12 cellular contexts compared by ENCODE assay signal in the genomic region with DNA sequence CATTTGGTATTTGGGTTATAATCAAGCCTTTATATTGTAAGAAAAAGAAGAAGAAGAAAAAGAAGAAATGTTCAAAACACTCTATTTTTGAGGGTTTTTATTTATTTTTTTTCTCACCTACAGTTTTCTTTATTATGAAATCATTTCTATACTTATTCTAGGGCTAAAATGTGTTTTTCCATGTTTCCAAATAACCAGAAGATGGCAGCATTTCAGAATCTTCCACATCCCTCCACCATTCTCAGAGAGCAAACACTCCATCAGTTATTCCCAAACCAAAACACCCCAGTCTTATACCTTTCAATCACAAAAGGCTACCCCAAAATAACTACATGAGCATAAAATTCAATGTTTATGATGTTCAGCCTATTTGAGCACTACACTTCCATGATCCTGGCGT. TPM values are rescaled to one million over a fixed set of nuclear protein-coding genes. Genes with fewer than 3 reads are reported as not detected.
DNase-seq lines count a peak whose midpoint lies in the region; ATAC-seq, FAIRE-seq and TF ChIP-seq lines count a peak whose summit lies in the region.
"Had no signal": no experiment of that assay in that cellular context is flagged by ENCODE, and none has a peak within 500 bp of the region (broad histone marks: within the 10 kb centered on the region; RNA-seq: fewer than 3 reads in every experiment).

No MANE protein-coding gene starts in this region.

- ATAC-seq in Right ventricle myocardium inferior (no peak), GM21360 (IDR thresholded peaks at IDR 0.05; ENCODE audit: unreplicated experiment) (no peak)
- ATAC-seq: CD8-positive, alpha-beta T cell had no signal

- no peak for FAIRE-seq in urothelium cell line (lab: Jason Lieb, UNC)
- FAIRE-seq: bronchial epithelial cell had no signal

- intact Hi-C loops in left ventricle myocardium inferior (cut with micrococcal nuclease) (no loop called here), Right ventricle myocardium inferior (cut with DNase I) (loop anchor here (10.0 kb wide), 1 partner anchor 87 kb away; no protein-coding TSS in a partner anchor), sigmoid colon (cut with DNase I) (no loop called here)

- TF ChIP-seq POLR2A in sigmoid colon (IDR thresholded peaks at IDR 0.05): no peak

- no peak for DNase-seq in left ventricle myocardium inferior
- no peak for DNase-seq in Right ventricle myocardium inferior (ENCODE audit: missing footprints)
- DNase-seq in NCI-H748 treated with DMSO at 0.1 percent for 48 hours (lab: John Stamatoyannopoulos, UW): peak; percentile 36
- DNase-seq in globus pallidus (ENCODE audit: low spot score): peak; percentile 16
- peak; percentile 18 for DNase-seq in urothelium cell line (ENCODE audit: low spot score)
- DNase-seq in sigmoid colon: no peak
- DNase-seq in activated naive CD4-positive, alpha-beta T cell (lab: John Stamatoyannopoulos, UW): no peak
- DNase-seq: CD8-positive, alpha-beta T cell; substantia nigra had no signal

- H3K27me3 ChIP-seq in left ventricle myocardium inferior (ENCODE audit: low read depth) (no peaks in the 10 kb centered on the region), sigmoid colon (no peaks in the 10 kb centered on the region)

- H3K36me3 ChIP-seq in left ventricle myocardium inferior (no peaks in the 10 kb centered on the region), sigmoid colon (no peaks in the 10 kb centered on the region)

- H3K4me1 ChIP-seq in left ventricle myocardium inferior (no peaks in the 10 kb centered on the region), sigmoid colon (no peaks in the 10 kb centered on the region)

- 91 to 93% methylated on average over 1 of the region's 1 CpG for WGBS in sigmoid colon, 2 donors

- peak; percentile 30 for TF ChIP-seq CTCF in left ventricle myocardium inferior (IDR thresholded peaks at IDR 0.05; ENCODE audit: borderline replicate concordance)
- no peak for TF ChIP-seq CTCF in sigmoid colon (IDR thresholded peaks at IDR 0.05)

- no peak for TF ChIP-seq EP300 in sigmoid colon (IDR thresholded peaks at IDR 0.05)

- H3K4me3 ChIP-seq in left ventricle myocardium inferior: no peak overlapping the region
- H3K4me3 ChIP-seq in sigmoid colon: no peak overlapping the region

- H3K27ac ChIP-seq in left ventricle myocardium inferior (replicated peaks) (no peak overlapping the region), sigmoid colon (no peak overlapping the region)

- H3K9me3 ChIP-seq in left ventricle myocardium inferior (replicated peaks) (no peaks in the 10 kb centered on the region), sigmoid colon (no peaks in the 10 kb centered on the region)

RNA-seq across cellular contexts. Expression of a gene that starts 38.7 kb away (rescaled TPM):
- not detected for total RNA-seq in left ventricle myocardium inferior
- not detected for total RNA-seq in Right ventricle myocardium inferior
- not detected for total RNA-seq in sigmoid colon
- polyA plus RNA-seq in sigmoid colon: not detected
- total RNA-seq: bronchial epithelial cell; CD8-positive, alpha-beta T cell; glomerular endothelial cell had no signal

Comparison
In these comparisons a context has a peak if more than half of its experiments do, and no peak if none do; other contexts are left out.
1. DNase-seq: peak in NCI-H748 treated with DMSO at 0.1 percent for 48 hours (single experiment), globus pallidus (single experiment) and urothelium cell line (single experiment); none in left ventricle myocardium inferior (single experiment), Right ventricle myocardium inferior (single experiment), sigmoid colon (single experiment) and activated naive CD4-positive, alpha-beta T cell (0 of 4).